17 cellular contexts compared by ENCODE assay signal in the genomic region with DNA sequence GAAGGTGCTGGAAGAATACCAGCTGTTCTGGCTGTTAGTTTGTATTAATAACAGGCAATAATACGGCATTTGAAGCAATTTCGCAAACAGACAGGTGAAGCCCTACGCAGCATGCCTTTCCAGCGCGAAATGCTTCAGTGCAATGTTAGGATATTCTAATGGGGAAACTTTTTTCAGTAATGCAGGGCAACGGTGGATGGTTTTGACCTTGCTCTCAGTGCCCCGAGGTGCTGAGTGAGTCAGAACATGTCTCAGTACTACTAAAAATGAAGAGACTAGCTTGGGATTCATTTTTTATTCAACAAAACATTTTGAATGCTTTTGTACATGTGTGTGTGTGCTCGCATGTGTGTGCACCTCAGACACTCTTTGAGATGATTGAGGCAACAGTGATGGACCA.
"Had no signal": no experiment of that assay in that cellular context is flagged by ENCODE, and none has a peak within 500 bp of the region (broad histone marks: within the 10 kb centered on the region; RNA-seq: fewer than 3 reads in every experiment).

No MANE protein-coding gene starts in this region.

- H3K36me3 ChIP-seq: esophagus muscularis mucosa, left lung, lower lobe of right lung had no signal

- DNase-seq: dermis blood vessel endothelial cell; effector CD4-positive, alpha-beta T cell; effector memory CD4-positive, alpha-beta T cell; foreskin keratinocyte; glutamatergic neuron; hypothalamus; immature natural killer cell; islet precursor cell; kidney; kidney glomerular epithelial cell; left lung; lower lobe of right lung; mesenchymal stem cell; mucosa of descending colon had no signal

- ATAC-seq: foreskin keratinocyte, left lung, lower lobe of right lung, mucosa of descending colon had no signal

- H3K4me3 ChIP-seq: coronary artery, esophagus muscularis mucosa, hepatocyte, left lung, lower lobe of right lung, mucosa of descending colon had no signal

- H3K4me1 ChIP-seq: foreskin keratinocyte, left lung, lower lobe of right lung had no signal

- H3K27ac ChIP-seq: coronary artery, esophagus muscularis mucosa, foreskin keratinocyte, hepatocyte, left lung, lower lobe of right lung had no signal

- H3K27me3 ChIP-seq: esophagus muscularis mucosa, foreskin keratinocyte, hepatocyte, left lung had no signal

- H3K9me3 ChIP-seq: esophagus muscularis mucosa, left lung, lower lobe of right lung, mucosa of descending colon had no signal
